12 cellular contexts compared by ENCODE assay signal in genomic region chr2:43149482-43150107, GRCh38.
A peak's percentile ranks its signal among the peaks of the same experiment; 100 is the strongest.
DNase-seq lines count a peak whose midpoint lies in the region; ATAC-seq lines count a peak whose summit lies in the region.
"Had no signal": no experiment of that assay in that cellular context is flagged by ENCODE, and none has a peak within 500 bp of the region (broad histone marks: within the 10 kb centered on the region; RNA-seq: fewer than 3 reads in every experiment).

No MANE protein-coding gene starts in this region.

- CTCF ChIA-PET in T-cell (lab: Charles Lee): interaction anchor here in 1 of 2 donors (1.0 to 1.1 kb wide), 3 partner anchors 10 to 187 kb away, joined by 3 read pairs; no protein-coding TSS in a partner anchor

- no peaks in the 10 kb centered on the region for H3K27me3 Mint-ChIP-seq in T-cell
- no peaks in the 10 kb centered on the region for H3K27me3 Mint-ChIP-seq in effector memory CD8-positive, alpha-beta T cell
- peaks cover 0 to 4% of the 10 kb centered on the region in 2 donors for H3K27me3 Mint-ChIP-seq in stimulated activated naive B cell treated with anti-CD40 and anti-IgM and Interleukin-4, amounts not matched to agents 10 μg/mL and 1 μg/mL and 100 μg/mL, for 72 hours

- peaks cover 70 to 76% (median 72%) of the 10 kb centered on the region in 3 donors for H3K4me1 Mint-ChIP-seq in T-cell
- peaks cover 36 to 37% of the 10 kb centered on the region in 2 donors for H3K4me1 Mint-ChIP-seq in effector memory CD8-positive, alpha-beta T cell (ENCODE audit: low read depth in 2 of 2)
- peaks cover 27 to 40% of the 10 kb centered on the region in 2 donors for H3K4me1 Mint-ChIP-seq in stimulated activated naive B cell treated with anti-CD40 and anti-IgM and Interleukin-4, amounts not matched to agents 10 μg/mL and 1 μg/mL and 100 μg/mL, for 72 hours

- POLR2A ChIA-PET in T-cell (lab: Charles Lee): interaction anchor here (0.5 to 1.1 kb wide), 3 partner anchors 14 to 77 kb away, joined by 3 to 13 read pairs (median 4); no protein-coding TSS in a partner anchor

- H3K9me3 Mint-ChIP-seq in T-cell: no peaks in the 10 kb centered on the region
- no peaks in the 10 kb centered on the region for H3K9me3 Mint-ChIP-seq in effector memory CD8-positive, alpha-beta T cell
- H3K9me3 Mint-ChIP-seq in stimulated activated naive B cell treated with anti-CD40 and anti-IgM and Interleukin-4, amounts not matched to agents 10 μg/mL and 1 μg/mL and 100 μg/mL, for 72 hours: no peaks in the 10 kb centered on the region

- no peaks in the 10 kb centered on the region for H3K36me3 Mint-ChIP-seq in T-cell
- peaks cover 5% of the 10 kb centered on the region for H3K36me3 Mint-ChIP-seq in effector memory CD8-positive, alpha-beta T cell (ENCODE audit: insufficient read depth)
- H3K36me3 Mint-ChIP-seq in stimulated activated naive B cell treated with anti-CD40 and anti-IgM and Interleukin-4, amounts not matched to agents 10 μg/mL and 1 μg/mL and 100 μg/mL, for 72 hours: no peaks in the 10 kb centered on the region

- ATAC-seq in T-cell (replicated peaks in 1 of 4): peak; percentile 18 to 56 (median 38)
- ATAC-seq in effector memory CD8-positive, alpha-beta T cell (replicated peaks): peak; percentile 66
- peak; percentile 73 to 80 for ATAC-seq in stimulated activated naive B cell treated with anti-CD40 and anti-IgM and Interleukin-4, amounts not matched to agents 10 μg/mL and 1 μg/mL and 100 μg/mL, for 72 hours (replicated peaks)

- peak; percentile 58 for DNase-seq in activated T-cell treated with anti-CD3 and anti-CD28 coated beads for 48 hours (ENCODE audit: low read depth)
- no peak for DNase-seq in activated T-cell treated with anti-CD3 and anti-CD28 coated beads, Interleukin-2, amount 50 U/mL, for 1 hour
- peak in 3 of 34 experiments; percentile 35 to 48 (median 36) for DNase-seq in T-cell
- DNase-seq in effector memory CD8-positive, alpha-beta T cell: no peak
- DNase-seq in stimulated activated naive B cell treated with anti-CD40 and anti-IgM and Interleukin-4, amounts not matched to agents 10 μg/mL and 1 μg/mL and 100 μg/mL, for 72 hours: no peak
- no peak for DNase-seq in Kasumi-1 (lab: John Stamatoyannopoulos, UW)
- no peak for DNase-seq in NCI-H2171 treated with DMSO at 0.1 percent for 48 hours (lab: John Stamatoyannopoulos, UW)
- DNase-seq in retina: no peak
- DNase-seq: effector memory CD4-positive, alpha-beta T cell; hippocampal formation; KBM-7; SW 1271 had no signal

- peak overlapping the region; percentile 77 to 80 for H3K27ac Mint-ChIP-seq in T-cell
- peak overlapping the region; percentile 44 to 91 for H3K27ac Mint-ChIP-seq in effector memory CD8-positive, alpha-beta T cell
- H3K27ac Mint-ChIP-seq in stimulated activated naive B cell treated with anti-CD40 and anti-IgM and Interleukin-4, amounts not matched to agents 10 μg/mL and 1 μg/mL and 100 μg/mL, for 72 hours: no peak overlapping the region

- H3K4me3 Mint-ChIP-seq in T-cell: peak overlapping the region in 2 of 3 donors; percentile 1 to 73
- peak overlapping the region; percentile 22 to 63 for H3K4me3 Mint-ChIP-seq in effector memory CD8-positive, alpha-beta T cell
- no peak overlapping the region for H3K4me3 Mint-ChIP-seq in stimulated activated naive B cell treated with anti-CD40 and anti-IgM and Interleukin-4, amounts not matched to agents 10 μg/mL and 1 μg/mL and 100 μg/mL, for 72 hours

Comparison
In these comparisons a context has a peak if more than half of its experiments do, and no peak if none do; other contexts are left out.
1. H3K4me3 Mint-ChIP-seq: peak in T-cell (2 of 3) and effector memory CD8-positive, alpha-beta T cell (2 of 2); none in stimulated activated naive B cell treated with anti-CD40 and anti-IgM and Interleukin-4, amounts not matched to agents 10 μg/mL and 1 μg/mL and 100 μg/mL, for 72 hours (0 of 2).
2. Peak in every context shown above with its lines, with median percentiles within 50 percentile points of each other: ATAC-seq.